Comparison of ENCODE assay signal across 15 cellular contexts in the genomic region with DNA sequence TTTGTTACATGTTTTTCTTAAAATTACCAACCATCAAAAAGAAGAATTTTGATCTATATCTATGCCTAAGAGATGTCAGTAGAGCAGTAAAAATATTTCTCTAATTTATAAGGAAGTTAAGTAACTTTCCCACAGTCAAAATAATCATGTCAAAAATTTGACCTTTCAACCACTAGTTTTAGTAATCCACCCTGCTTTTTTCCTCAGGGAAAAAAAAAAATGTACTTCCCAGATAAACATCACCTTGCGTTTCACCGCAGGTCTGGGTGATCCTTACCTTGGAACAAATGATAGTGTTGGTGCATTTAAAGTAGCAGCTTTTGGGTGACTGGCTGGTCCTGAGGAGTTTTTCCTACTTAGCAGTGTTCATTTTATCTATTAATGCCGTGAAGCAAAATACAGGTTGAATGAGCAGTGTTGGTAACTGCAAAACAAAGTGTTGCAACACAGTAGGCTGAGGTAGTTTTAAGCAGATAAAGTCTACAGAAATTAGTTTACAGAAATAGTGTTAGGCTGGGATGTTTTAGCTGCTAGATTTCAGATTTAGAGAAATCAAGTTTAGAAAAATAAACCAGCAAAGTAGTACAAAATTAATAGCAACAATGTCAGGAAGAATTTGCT.
A peak's percentile ranks its signal among the peaks of the same experiment; 100 is the strongest.
DNase-seq lines count a peak whose midpoint lies in the region; ATAC-seq and TF ChIP-seq lines count a peak whose summit lies in the region.
"Had no signal": no experiment of that assay in that cellular context is flagged by ENCODE, and none has a peak within 500 bp of the region (broad histone marks: within the 10 kb centered on the region; RNA-seq: fewer than 3 reads in every experiment).

No MANE protein-coding gene starts in this region.

- no peaks in the 10 kb centered on the region for H3K9me3 Mint-ChIP-seq in activated T-helper 2 cell treated with anti-CD3 and anti-CD28 coated beads, Interferon-gamma antibody, Interleukin-2, Interleukin-4, amounts not matched to agents 10 μg/mL and 5 μg/mL and 100 μg/mL, durations not matched to agents 14 hours and 24 hours and 36 hours
- H3K9me3 Mint-ChIP-seq in natural killer cell treated with Interleukin-12 subunit alpha and Interleukin-12 subunit beta and Interleukin-15 and Interleukin-18, amount 100 ng/mL, for 72 hours: no peaks in the 10 kb centered on the region
- H3K9me3 Mint-ChIP-seq: immature natural killer cell, nephron progenitor cell had no signal

- 0 out of 2 replicates have a peak overlapping the region, but pooled peaks have one; percentile 60 for H3K27ac ChIP-seq in HUES6 (ENCODE audit: low read depth, low read length)
- H3K27ac ChIP-seq in right lobe of liver: peak overlapping the region; percentile 58 to 77 (median 75)
- peak overlapping the region; percentile 77 for H3K27ac ChIP-seq in substantia nigra (ENCODE audit: low read depth, low read length, poor library complexity, severe bottlenecking)
- H3K27ac ChIP-seq: BLaER1 treated with 17β-estradiol and CSF1 and Interleukin-3, amounts not matched to agents 10 nM and 100 nM had no signal

- H3K27me3 ChIP-seq in HUES6 (ENCODE audit: control insufficient read depth, insufficient read depth, low read length) (no peaks in the 10 kb centered on the region), right lobe of liver (no peaks in the 10 kb centered on the region)
- H3K27me3 ChIP-seq: BLaER1 treated with 17β-estradiol and CSF1 and Interleukin-3, amounts not matched to agents 10 nM and 100 nM had no signal

- no peak overlapping the region for H3K27ac Mint-ChIP-seq in activated T-helper 2 cell treated with anti-CD3 and anti-CD28 coated beads, Interferon-gamma antibody, Interleukin-2, Interleukin-4, amounts not matched to agents 10 μg/mL and 5 μg/mL and 100 μg/mL, durations not matched to agents 14 hours and 24 hours and 36 hours
- no peak overlapping the region for H3K27ac Mint-ChIP-seq in natural killer cell treated with Interleukin-12 subunit alpha and Interleukin-12 subunit beta and Interleukin-15 and Interleukin-18, amount 100 ng/mL, for 72 hours
- H3K27ac Mint-ChIP-seq: nephron progenitor cell had no signal

- WGBS in right lobe of liver (ENCODE audit: insufficient coverage, low coverage, low lambda C conversion rate, missing lambda C conversion rate): 10% methylated on average over 3 of the region's 3 CpGs

- peaks cover 2% of the 10 kb centered on the region for H3K4me1 Mint-ChIP-seq in activated T-helper 2 cell treated with anti-CD3 and anti-CD28 coated beads, Interferon-gamma antibody, Interleukin-2, Interleukin-4, amounts not matched to agents 10 μg/mL and 5 μg/mL and 100 μg/mL, durations not matched to agents 14 hours and 24 hours and 36 hours (ENCODE audit: low read depth)
- no peaks in the 10 kb centered on the region for H3K4me1 Mint-ChIP-seq in natural killer cell treated with Interleukin-12 subunit alpha and Interleukin-12 subunit beta and Interleukin-15 and Interleukin-18, amount 100 ng/mL, for 72 hours (ENCODE audit: low read depth in 2 of 2)
- H3K4me1 Mint-ChIP-seq: immature natural killer cell, nephron progenitor cell had no signal

- no peak overlapping the region for H3K4me3 Mint-ChIP-seq in activated T-helper 2 cell treated with anti-CD3 and anti-CD28 coated beads, Interferon-gamma antibody, Interleukin-2, Interleukin-4, amounts not matched to agents 10 μg/mL and 5 μg/mL and 100 μg/mL, durations not matched to agents 14 hours and 24 hours and 36 hours (ENCODE audit: low read depth)
- no peak overlapping the region for H3K4me3 Mint-ChIP-seq in natural killer cell treated with Interleukin-12 subunit alpha and Interleukin-12 subunit beta and Interleukin-15 and Interleukin-18, amount 100 ng/mL, for 72 hours
- H3K4me3 Mint-ChIP-seq: immature natural killer cell, nephron progenitor cell had no signal

- intact Hi-C loops in right lobe of liver (cut with DNase I): no loop called here
- intact Hi-C loops in activated T-helper 2 cell treated with anti-CD3 and anti-CD28 coated beads, Interferon-gamma antibody, Interleukin-2, Interleukin-4, amounts not matched to agents 10 μg/mL and 5 μg/mL and 100 μg/mL, durations not matched to agents 14 hours and 24 hours and 36 hours (cut with micrococcal nuclease): no loop called here

- H3K36me3 ChIP-seq in HUES6 (ENCODE audit: control insufficient read depth, insufficient read depth, low read length) (no peaks in the 10 kb centered on the region), right lobe of liver (no peaks in the 10 kb centered on the region)

- no peaks in the 10 kb centered on the region for H3K9me3 ChIP-seq in HUES6 (ENCODE audit: control insufficient read depth, insufficient read depth, low read depth, low read length)
- H3K9me3 ChIP-seq in right lobe of liver: no peaks in the 10 kb centered on the region
- H3K9me3 ChIP-seq: BLaER1 treated with 17β-estradiol and CSF1 and Interleukin-3, amounts not matched to agents 10 nM and 100 nM had no signal

- no peak overlapping the region for H3K9ac ChIP-seq in HUES6 (ENCODE audit: low read length)
- H3K9ac ChIP-seq: BLaER1 treated with 17β-estradiol and CSF1 and Interleukin-3, amounts not matched to agents 10 nM and 100 nM had no signal

- H3K36me3 Mint-ChIP-seq in activated T-helper 2 cell treated with anti-CD3 and anti-CD28 coated beads, Interferon-gamma antibody, Interleukin-2, Interleukin-4, amounts not matched to agents 10 μg/mL and 5 μg/mL and 100 μg/mL, durations not matched to agents 14 hours and 24 hours and 36 hours (ENCODE audit: low read depth): no peaks in the 10 kb centered on the region
- H3K36me3 Mint-ChIP-seq in natural killer cell treated with Interleukin-12 subunit alpha and Interleukin-12 subunit beta and Interleukin-15 and Interleukin-18, amount 100 ng/mL, for 72 hours: no peaks in the 10 kb centered on the region
- H3K36me3 Mint-ChIP-seq: immature natural killer cell had no signal

- ATAC-seq in right lobe of liver: peak; percentile 68 to 71 (median 69)
- ATAC-seq in natural killer cell treated with Interleukin-12 subunit alpha and Interleukin-12 subunit beta and Interleukin-15 and Interleukin-18, amount 100 ng/mL, for 72 hours: no peak

- H3K27me3 Mint-ChIP-seq in activated T-helper 2 cell treated with anti-CD3 and anti-CD28 coated beads, Interferon-gamma antibody, Interleukin-2, Interleukin-4, amounts not matched to agents 10 μg/mL and 5 μg/mL and 100 μg/mL, durations not matched to agents 14 hours and 24 hours and 36 hours (ENCODE audit: low read depth): peaks cover 13% of the 10 kb centered on the region
- peaks cover 2 to 9% of the 10 kb centered on the region in 2 donors for H3K27me3 Mint-ChIP-seq in natural killer cell treated with Interleukin-12 subunit alpha and Interleukin-12 subunit beta and Interleukin-15 and Interleukin-18, amount 100 ng/mL, for 72 hours

- H3K4me3 ChIP-seq in HUES6 (ENCODE audit: low read depth, low read length): no peak overlapping the region
- no peak overlapping the region for H3K4me3 ChIP-seq in choroid plexus epithelial cell (ENCODE audit: low read depth, low read length)
- H3K4me3 ChIP-seq in right lobe of liver: no peak overlapping the region
- H3K4me3 ChIP-seq: BLaER1 treated with 17β-estradiol and CSF1 and Interleukin-3, amounts not matched to agents 10 nM and 100 nM had no signal

- no peak for TF ChIP-seq POLR2A in right lobe of liver (IDR thresholded peaks at IDR 0.05)

- H3K4me1 ChIP-seq in HUES6 (ENCODE audit: control insufficient read depth, insufficient read depth, low read length) (peaks cover 15% of the 10 kb centered on the region), right lobe of liver (peaks cover 0 to 70% (median 37%) of the 10 kb centered on the region in 4 donors)

- TF ChIP-seq CTCF in choroid plexus epithelial cell (conservative IDR thresholded peaks at IDR 0.05; ENCODE audit: low read depth, low read length): no peak
- no peak for TF ChIP-seq CTCF in right lobe of liver (IDR thresholded peaks at IDR 0.05)

- DNase-seq in choroid plexus epithelial cell (ENCODE audit: low read depth) (peak; percentile 78), right lobe of liver (no peak), substantia nigra (lab: John Stamatoyannopoulos, UW) (no peak), AG08396 (ENCODE audit: low spot score) (no peak), iPS-NIHi11 (ENCODE audit: low spot score) (no peak)
- DNase-seq in activated T-helper 2 cell treated with anti-CD3 and anti-CD28 coated beads, Interferon-gamma antibody, Interleukin-2, Interleukin-4, amounts not matched to agents 10 μg/mL and 5 μg/mL and 100 μg/mL, durations not matched to agents 14 hours and 24 hours and 36 hours (ENCODE audit: low spot score): no peak
- DNase-seq in natural killer cell treated with Interleukin-12 subunit alpha and Interleukin-12 subunit beta and Interleukin-15 and Interleukin-18, amount 100 ng/mL, for 72 hours (ENCODE audit: low spot score): no peak
- DNase-seq: activated T-cell treated with anti-CD3 and anti-CD28 coated beads, Interleukin-2, amount 50 U/mL, for 1 hour; erythroblast; immature natural killer cell; NCI-H2029; nephron progenitor cell; stimulated activated CD8-positive, alpha-beta memory T cell treated with anti-CD3 and anti-CD28 coated beads, Interleukin-4, amount 100 ng/mL, for 48 hours had no signal

Comparison
In these comparisons a context has a peak if more than half of its experiments do, and no peak if none do; other contexts are left out.
1. ATAC-seq: peak in right lobe of liver (4 of 4); none in natural killer cell treated with Interleukin-12 subunit alpha and Interleukin-12 subunit beta and Interleukin-15 and Interleukin-18, amount 100 ng/mL, for 72 hours (0 of 2).
2. Peak in every context shown above with its lines, with median percentiles within 50 percentile points of each other: H3K27ac ChIP-seq.